1 cellular context compared by ENCODE assay signal in the genomic region with DNA sequence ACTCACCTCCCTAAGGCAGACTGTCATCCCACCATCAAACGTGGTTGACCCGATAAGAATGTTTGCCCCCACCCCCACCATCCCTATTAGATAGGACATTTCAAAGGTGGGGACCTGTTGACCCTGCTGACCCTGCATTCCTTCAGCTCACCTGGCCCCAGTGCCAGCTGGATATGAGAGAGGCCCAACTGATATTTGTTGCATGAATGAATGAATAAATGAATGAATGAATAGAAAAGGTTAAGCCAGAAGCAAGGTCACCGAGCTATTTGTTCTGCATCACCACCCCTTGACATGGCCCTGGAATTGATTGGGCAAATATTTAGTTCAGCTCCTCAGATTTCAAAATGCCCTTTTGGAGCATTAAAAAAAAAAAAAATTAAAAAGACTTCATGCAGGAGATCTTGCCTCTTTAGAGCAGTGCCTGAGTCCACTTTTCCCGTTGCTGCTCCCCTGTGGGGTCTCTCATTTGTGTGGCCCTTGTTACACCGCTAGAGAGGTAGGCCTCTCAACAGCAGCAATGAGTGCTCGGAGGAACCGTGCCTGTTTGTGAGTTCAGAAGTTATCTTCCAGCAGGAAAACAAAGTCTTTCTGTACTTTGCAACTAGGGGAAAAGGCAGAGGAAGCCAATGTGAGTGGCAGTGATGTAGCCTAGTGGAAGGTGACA.
TF ChIP-seq lines count a peak whose summit lies in the region.

No MANE protein-coding gene starts in this region.

TF ChIP-seq in HepG2, 621 proteins besides CTCF, POLR2A, EP300 and RAD21 (continued from another document and continues in another):
- TF ChIP-seq, protein P1, sequence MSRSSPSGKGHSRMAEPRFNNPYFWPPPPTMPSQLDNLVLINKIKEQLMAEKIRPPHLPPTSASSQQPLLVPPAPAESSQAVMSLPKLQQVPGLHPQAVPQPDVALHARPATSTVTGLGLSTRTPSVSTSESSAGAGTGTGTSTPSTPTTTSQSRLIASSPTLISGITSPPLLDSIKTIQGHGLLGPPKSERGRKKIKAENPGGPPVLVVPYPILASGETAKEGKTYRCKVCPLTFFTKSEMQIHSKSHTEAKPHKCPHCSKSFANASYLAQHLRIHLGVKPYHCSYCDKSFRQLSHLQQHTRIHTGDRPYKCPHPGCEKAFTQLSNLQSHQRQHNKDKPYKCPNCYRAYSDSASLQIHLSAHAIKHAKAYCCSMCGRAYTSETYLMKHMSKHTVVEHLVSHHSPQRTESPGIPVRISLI (CRISPR knock-in tag; IDR thresholded peaks at IDR 0.05; ENCODE audit: borderline replicate concordance) = peak; percentile 93; the same call in 1 of the 2 replicates
- no peak for TF ChIP-seq KLF9 (CRISPR knock-in tag; IDR thresholded peaks at IDR 0.05; ENCODE audit: low read depth)
- no peak for TF ChIP-seq ZBTB8A (CRISPR knock-in tag; IDR thresholded peaks at IDR 0.05; ENCODE audit: borderline replicate concordance, low read depth)
- TF ChIP-seq, protein P2, sequence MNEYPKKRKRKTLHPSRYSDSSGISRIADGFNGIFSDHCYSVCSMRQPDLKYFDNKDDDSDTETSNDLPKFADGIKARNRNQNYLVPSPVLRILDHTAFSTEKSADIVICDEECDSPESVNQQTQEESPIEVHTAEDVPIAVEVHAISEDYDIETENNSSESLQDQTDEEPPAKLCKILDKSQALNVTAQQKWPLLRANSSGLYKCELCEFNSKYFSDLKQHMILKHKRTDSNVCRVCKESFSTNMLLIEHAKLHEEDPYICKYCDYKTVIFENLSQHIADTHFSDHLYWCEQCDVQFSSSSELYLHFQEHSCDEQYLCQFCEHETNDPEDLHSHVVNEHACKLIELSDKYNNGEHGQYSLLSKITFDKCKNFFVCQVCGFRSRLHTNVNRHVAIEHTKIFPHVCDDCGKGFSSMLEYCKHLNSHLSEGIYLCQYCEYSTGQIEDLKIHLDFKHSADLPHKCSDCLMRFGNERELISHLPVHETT (CRISPR knock-in tag; conservative IDR thresholded peaks at IDR 0.05) = 0 out of 2 replicates have a peak, but pooled peaks have one; percentile 17
- TF ChIP-seq BORCS8-MEF2B (CRISPR knock-in tag; IDR thresholded peaks at IDR 0.05) = no peak
- no peak for TF ChIP-seq ZNF382 (CRISPR knock-in tag; IDR thresholded peaks at IDR 0.05; ENCODE audit: borderline replicate concordance)
- TF ChIP-seq, protein P3, sequence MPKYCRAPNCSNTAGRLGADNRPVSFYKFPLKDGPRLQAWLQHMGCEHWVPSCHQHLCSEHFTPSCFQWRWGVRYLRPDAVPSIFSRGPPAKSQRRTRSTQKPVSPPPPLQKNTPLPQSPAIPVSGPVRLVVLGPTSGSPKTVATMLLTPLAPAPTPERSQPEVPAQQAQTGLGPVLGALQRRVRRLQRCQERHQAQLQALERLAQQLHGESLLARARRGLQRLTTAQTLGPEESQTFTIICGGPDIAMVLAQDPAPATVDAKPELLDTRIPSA (CRISPR knock-in tag; IDR thresholded peaks at IDR 0.05; ENCODE audit: borderline replicate concordance) = no peak
- no peak for TF ChIP-seq ZNF354B (CRISPR knock-in tag; IDR thresholded peaks at IDR 0.05)
- TF ChIP-seq, protein P4, sequence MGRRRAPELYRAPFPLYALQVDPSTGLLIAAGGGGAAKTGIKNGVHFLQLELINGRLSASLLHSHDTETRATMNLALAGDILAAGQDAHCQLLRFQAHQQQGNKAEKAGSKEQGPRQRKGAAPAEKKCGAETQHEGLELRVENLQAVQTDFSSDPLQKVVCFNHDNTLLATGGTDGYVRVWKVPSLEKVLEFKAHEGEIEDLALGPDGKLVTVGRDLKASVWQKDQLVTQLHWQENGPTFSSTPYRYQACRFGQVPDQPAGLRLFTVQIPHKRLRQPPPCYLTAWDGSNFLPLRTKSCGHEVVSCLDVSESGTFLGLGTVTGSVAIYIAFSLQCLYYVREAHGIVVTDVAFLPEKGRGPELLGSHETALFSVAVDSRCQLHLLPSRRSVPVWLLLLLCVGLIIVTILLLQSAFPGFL (CRISPR knock-in tag; IDR thresholded peaks at IDR 0.05) = no peak
- no peak for TF ChIP-seq ZNF629 (CRISPR knock-in tag; conservative IDR thresholded peaks at IDR 0.05)
- peak; percentile 70 for TF ChIP-seq FOXA3 (CRISPR knock-in tag; IDR thresholded peaks at IDR 0.05)
- no peak for TF ChIP-seq ZNF670 (CRISPR knock-in tag; IDR thresholded peaks at IDR 0.05; ENCODE audit: borderline replicate concordance)
- TF ChIP-seq, protein P5, sequence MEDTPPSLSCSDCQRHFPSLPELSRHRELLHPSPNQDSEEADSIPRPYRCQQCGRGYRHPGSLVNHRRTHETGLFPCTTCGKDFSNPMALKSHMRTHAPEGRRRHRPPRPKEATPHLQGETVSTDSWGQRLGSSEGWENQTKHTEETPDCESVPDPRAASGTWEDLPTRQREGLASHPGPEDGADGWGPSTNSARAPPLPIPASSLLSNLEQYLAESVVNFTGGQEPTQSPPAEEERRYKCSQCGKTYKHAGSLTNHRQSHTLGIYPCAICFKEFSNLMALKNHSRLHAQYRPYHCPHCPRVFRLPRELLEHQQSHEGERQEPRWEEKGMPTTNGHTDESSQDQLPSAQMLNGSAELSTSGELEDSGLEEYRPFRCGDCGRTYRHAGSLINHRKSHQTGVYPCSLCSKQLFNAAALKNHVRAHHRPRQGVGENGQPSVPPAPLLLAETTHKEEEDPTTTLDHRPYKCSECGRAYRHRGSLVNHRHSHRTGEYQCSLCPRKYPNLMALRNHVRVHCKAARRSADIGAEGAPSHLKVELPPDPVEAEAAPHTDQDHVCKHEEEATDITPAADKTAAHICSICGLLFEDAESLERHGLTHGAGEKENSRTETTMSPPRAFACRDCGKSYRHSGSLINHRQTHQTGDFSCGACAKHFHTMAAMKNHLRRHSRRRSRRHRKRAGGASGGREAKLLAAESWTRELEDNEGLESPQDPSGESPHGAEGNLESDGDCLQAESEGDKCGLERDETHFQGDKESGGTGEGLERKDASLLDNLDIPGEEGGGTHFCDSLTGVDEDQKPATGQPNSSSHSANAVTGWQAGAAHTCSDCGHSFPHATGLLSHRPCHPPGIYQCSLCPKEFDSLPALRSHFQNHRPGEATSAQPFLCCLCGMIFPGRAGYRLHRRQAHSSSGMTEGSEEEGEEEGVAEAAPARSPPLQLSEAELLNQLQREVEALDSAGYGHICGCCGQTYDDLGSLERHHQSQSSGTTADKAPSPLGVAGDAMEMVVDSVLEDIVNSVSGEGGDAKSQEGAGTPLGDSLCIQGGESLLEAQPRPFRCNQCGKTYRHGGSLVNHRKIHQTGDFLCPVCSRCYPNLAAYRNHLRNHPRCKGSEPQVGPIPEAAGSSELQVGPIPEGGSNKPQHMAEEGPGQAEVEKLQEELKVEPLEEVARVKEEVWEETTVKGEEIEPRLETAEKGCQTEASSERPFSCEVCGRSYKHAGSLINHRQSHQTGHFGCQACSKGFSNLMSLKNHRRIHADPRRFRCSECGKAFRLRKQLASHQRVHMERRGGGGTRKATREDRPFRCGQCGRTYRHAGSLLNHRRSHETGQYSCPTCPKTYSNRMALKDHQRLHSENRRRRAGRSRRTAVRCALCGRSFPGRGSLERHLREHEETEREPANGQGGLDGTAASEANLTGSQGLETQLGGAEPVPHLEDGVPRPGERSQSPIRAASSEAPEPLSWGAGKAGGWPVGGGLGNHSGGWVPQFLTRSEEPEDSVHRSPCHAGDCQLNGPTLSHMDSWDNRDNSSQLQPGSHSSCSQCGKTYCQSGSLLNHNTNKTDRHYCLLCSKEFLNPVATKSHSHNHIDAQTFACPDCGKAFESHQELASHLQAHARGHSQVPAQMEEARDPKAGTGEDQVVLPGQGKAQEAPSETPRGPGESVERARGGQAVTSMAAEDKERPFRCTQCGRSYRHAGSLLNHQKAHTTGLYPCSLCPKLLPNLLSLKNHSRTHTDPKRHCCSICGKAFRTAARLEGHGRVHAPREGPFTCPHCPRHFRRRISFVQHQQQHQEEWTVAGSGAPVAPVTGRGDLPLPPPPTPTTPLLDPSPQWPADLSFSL (CRISPR knock-in tag; IDR thresholded peaks at IDR 0.05) = peak; percentile 55; the same call in 1 of the 2 replicates
- TF ChIP-seq ZFYVE20 (CRISPR knock-in tag; IDR thresholded peaks at IDR 0.05; ENCODE audit: borderline replicate concordance, low read depth) = no peak
- TF ChIP-seq REL (CRISPR knock-in tag; conservative IDR thresholded peaks at IDR 0.05) = no peak
- TF ChIP-seq TBP (CRISPR knock-in tag; IDR thresholded peaks at IDR 0.05) = no peak
- TF ChIP-seq ZNF781 (CRISPR knock-in tag; IDR thresholded peaks at IDR 0.05; ENCODE audit: borderline replicate concordance, not compliant biosample characterization) = no peak
- peak; percentile 9; the same call in 1 of the 2 replicates for TF ChIP-seq BHLHE40 (IDR thresholded peaks at IDR 0.05; ENCODE audit: low read length)
- TF ChIP-seq ZNF367 (CRISPR knock-in tag; IDR thresholded peaks at IDR 0.05; ENCODE audit: borderline replicate concordance) = no peak
- TF ChIP-seq, protein P6, sequence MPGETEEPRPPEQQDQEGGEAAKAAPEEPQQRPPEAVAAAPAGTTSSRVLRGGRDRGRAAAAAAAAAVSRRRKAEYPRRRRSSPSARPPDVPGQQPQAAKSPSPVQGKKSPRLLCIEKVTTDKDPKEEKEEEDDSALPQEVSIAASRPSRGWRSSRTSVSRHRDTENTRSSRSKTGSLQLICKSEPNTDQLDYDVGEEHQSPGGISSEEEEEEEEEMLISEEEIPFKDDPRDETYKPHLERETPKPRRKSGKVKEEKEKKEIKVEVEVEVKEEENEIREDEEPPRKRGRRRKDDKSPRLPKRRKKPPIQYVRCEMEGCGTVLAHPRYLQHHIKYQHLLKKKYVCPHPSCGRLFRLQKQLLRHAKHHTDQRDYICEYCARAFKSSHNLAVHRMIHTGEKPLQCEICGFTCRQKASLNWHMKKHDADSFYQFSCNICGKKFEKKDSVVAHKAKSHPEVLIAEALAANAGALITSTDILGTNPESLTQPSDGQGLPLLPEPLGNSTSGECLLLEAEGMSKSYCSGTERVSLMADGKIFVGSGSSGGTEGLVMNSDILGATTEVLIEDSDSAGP (CRISPR knock-in tag; IDR thresholded peaks at IDR 0.05; ENCODE audit: borderline replicate concordance) = peak; percentile 62; the same call in 1 of the 2 replicates
- peak; percentile 90 for TF ChIP-seq TCF7 (IDR thresholded peaks at IDR 0.05; ENCODE audit: low read depth)
- TF ChIP-seq HNF4G (IDR thresholded peaks at IDR 0.05; ENCODE audit: borderline replicate concordance, low read depth, low read length) = peak; percentile 44; the same call in 1 of the 2 replicates
- no peak; the same call in 1 of the 2 replicates for TF ChIP-seq HNF4G (CRISPR knock-in tag; IDR thresholded peaks at IDR 0.05; ENCODE audit: borderline replicate concordance, low read depth)
- no peak for TF ChIP-seq RARG (CRISPR knock-in tag; IDR thresholded peaks at IDR 0.05; ENCODE audit: low read depth)
- TF ChIP-seq, protein P7, sequence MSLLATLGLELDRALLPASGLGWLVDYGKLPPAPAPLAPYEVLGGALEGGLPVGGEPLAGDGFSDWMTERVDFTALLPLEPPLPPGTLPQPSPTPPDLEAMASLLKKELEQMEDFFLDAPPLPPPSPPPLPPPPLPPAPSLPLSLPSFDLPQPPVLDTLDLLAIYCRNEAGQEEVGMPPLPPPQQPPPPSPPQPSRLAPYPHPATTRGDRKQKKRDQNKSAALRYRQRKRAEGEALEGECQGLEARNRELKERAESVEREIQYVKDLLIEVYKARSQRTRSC (CRISPR knock-in tag; IDR thresholded peaks at IDR 0.05; ENCODE audit: low read depth) = no peak
- no peak for TF ChIP-seq MXD4 (CRISPR knock-in tag; IDR thresholded peaks at IDR 0.05)
- TF ChIP-seq ZNF619 (CRISPR knock-in tag; IDR thresholded peaks at IDR 0.05) = no peak
- no peak for TF ChIP-seq ZNF468 (CRISPR knock-in tag; IDR thresholded peaks at IDR 0.05)
- TF ChIP-seq CC2D1A (CRISPR knock-in tag; IDR thresholded peaks at IDR 0.05) = no peak
- peak; percentile 59 for TF ChIP-seq HDAC1 (CRISPR knock-in tag; IDR thresholded peaks at IDR 0.05)
- TF ChIP-seq KLF16 (CRISPR knock-in tag; IDR thresholded peaks at IDR 0.05) = no peak
- no peak for TF ChIP-seq ZNF790 (CRISPR knock-in tag; IDR thresholded peaks at IDR 0.05; ENCODE audit: borderline replicate concordance)
- TF ChIP-seq ZNF501 (CRISPR knock-in tag; IDR thresholded peaks at IDR 0.05) = peak; percentile 48
- no peak for TF ChIP-seq HOXA9 (CRISPR knock-in tag; IDR thresholded peaks at IDR 0.05; ENCODE audit: borderline replicate concordance)
- TF ChIP-seq ZNF350 (CRISPR knock-in tag; IDR thresholded peaks at IDR 0.05; ENCODE audit: borderline replicate concordance, low read depth) = no peak; the same call in 1 of the 2 replicates
- no peak for TF ChIP-seq ATM (IDR thresholded peaks at IDR 0.05; ENCODE audit: borderline replicate concordance)
- no peak for TF ChIP-seq RFX3 (CRISPR knock-in tag; IDR thresholded peaks at IDR 0.05)
- TF ChIP-seq SP140L (CRISPR knock-in tag; IDR thresholded peaks at IDR 0.05; ENCODE audit: borderline replicate concordance) = no peak
- TF ChIP-seq, protein P8, sequence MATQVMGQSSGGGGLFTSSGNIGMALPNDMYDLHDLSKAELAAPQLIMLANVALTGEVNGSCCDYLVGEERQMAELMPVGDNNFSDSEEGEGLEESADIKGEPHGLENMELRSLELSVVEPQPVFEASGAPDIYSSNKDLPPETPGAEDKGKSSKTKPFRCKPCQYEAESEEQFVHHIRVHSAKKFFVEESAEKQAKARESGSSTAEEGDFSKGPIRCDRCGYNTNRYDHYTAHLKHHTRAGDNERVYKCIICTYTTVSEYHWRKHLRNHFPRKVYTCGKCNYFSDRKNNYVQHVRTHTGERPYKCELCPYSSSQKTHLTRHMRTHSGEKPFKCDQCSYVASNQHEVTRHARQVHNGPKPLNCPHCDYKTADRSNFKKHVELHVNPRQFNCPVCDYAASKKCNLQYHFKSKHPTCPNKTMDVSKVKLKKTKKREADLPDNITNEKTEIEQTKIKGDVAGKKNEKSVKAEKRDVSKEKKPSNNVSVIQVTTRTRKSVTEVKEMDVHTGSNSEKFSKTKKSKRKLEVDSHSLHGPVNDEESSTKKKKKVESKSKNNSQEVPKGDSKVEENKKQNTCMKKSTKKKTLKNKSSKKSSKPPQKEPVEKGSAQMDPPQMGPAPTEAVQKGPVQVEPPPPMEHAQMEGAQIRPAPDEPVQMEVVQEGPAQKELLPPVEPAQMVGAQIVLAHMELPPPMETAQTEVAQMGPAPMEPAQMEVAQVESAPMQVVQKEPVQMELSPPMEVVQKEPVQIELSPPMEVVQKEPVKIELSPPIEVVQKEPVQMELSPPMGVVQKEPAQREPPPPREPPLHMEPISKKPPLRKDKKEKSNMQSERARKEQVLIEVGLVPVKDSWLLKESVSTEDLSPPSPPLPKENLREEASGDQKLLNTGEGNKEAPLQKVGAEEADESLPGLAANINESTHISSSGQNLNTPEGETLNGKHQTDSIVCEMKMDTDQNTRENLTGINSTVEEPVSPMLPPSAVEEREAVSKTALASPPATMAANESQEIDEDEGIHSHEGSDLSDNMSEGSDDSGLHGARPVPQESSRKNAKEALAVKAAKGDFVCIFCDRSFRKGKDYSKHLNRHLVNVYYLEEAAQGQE (IDR thresholded peaks at IDR 0.05; ENCODE audit: borderline replicate concordance in 1 of 2, low read depth in 1 of 2, low read length in 2 of 2) = no peak; a peak in 1 of 4 replicates
- TF ChIP-seq ZNF543 (CRISPR knock-in tag; IDR thresholded peaks at IDR 0.05) = no peak; the same call in 1 of the 2 replicates
- TF ChIP-seq KLF13 (CRISPR knock-in tag; IDR thresholded peaks at IDR 0.05) = no peak
- TF ChIP-seq EED (CRISPR knock-in tag; IDR thresholded peaks at IDR 0.05) = no peak
- no peak for TF ChIP-seq MYC (CRISPR knock-in tag; IDR thresholded peaks at IDR 0.05; ENCODE audit: borderline replicate concordance)
- no peak for TF ChIP-seq HNRNPL (IDR thresholded peaks at IDR 0.05; ENCODE audit: low read depth, low read length)
